15 cellular contexts compared by ENCODE assay signal in genomic region chr6:149766156-149766768, GRCh38. TPM values are rescaled to one million over a fixed set of nuclear protein-coding genes. Genes with fewer than 3 reads are reported as not detected.
A peak's percentile ranks its signal among the peaks of the same experiment; 100 is the strongest.
DNase-seq lines count a peak whose midpoint lies in the region; ATAC-seq, FAIRE-seq and TF ChIP-seq lines count a peak whose summit lies in the region.
"Had no signal": no experiment of that assay in that cellular context is flagged by ENCODE, and none has a peak within 500 bp of the region (broad histone marks: within the 10 kb centered on the region; RNA-seq: fewer than 3 reads in every experiment).

No MANE protein-coding gene starts in this region.

- TF ChIP-seq RAD21 in GM12878 (IDR thresholded peaks at IDR 0.05; ENCODE audit: insufficient read depth, low read depth, low read length): no peak

- intact Hi-C loops in GM12878 (cut with micrococcal nuclease; ENCODE audit: unreplicated experiment): no loop called here
- intact Hi-C loops in left lung (cut with DNase I): no loop called here

- TF ChIP-seq POLR2A in GM12878 (IDR thresholded peaks at IDR 0.05; ENCODE audit: low read depth, low read length): no peak

- in situ Hi-C loops in GM12878 (cut with MboI): no loop called here

- H3K36me3 ChIP-seq in GM12878 (ENCODE audit: control insufficient read depth in 2 of 2, insufficient read depth in 2 of 2, low read length in 1 of 2) (no peaks in the 10 kb centered on the region), left lung (peaks cover 0 to 29% of the 10 kb centered on the region in 2 donors)

- peaks cover 4% of the 10 kb centered on the region for H3K9me3 ChIP-seq in GM12878 (replicated peaks; ENCODE audit: control insufficient read depth, insufficient read depth, low read length)
- no peaks in the 10 kb centered on the region for H3K9me3 ChIP-seq in left lung
- H3K9me3 ChIP-seq: sigmoid colon had no signal

- no peak overlapping the region for H3K4me3 ChIP-seq in GM12878
- H3K4me3 ChIP-seq in left lung: no peak overlapping the region
- H3K4me3 ChIP-seq: sigmoid colon had no signal

- no peaks in the 10 kb centered on the region for H4K20me1 ChIP-seq in GM12878 (ENCODE audit: control insufficient read depth, insufficient read depth)

- no peak overlapping the region for H2AFZ ChIP-seq in GM12878 (ENCODE audit: control insufficient read depth, low read depth, low read length)

- POLR2A ChIA-PET in GM12878 (lab: Charles Lee): no interaction called here

- TSS peak; percentile 45 for BruUV-seq in GM12878 (replicated peaks; lab: Mats Ljungman, UMichigan)

- DNase-seq in AML-193 (lab: John Stamatoyannopoulos, UW): peak; percentile 79
- peak; percentile 72 for DNase-seq in LHCN-M2 (ENCODE audit: low read depth)
- DNase-seq in GM12878 (ENCODE audit: low read depth, low spot score): no peak
- no peak for DNase-seq in left lung
- no peak for DNase-seq in occipital lobe (lab: John Stamatoyannopoulos, UW)
- no peak for DNase-seq in superior temporal gyrus (ENCODE audit: extremely low spot score)
- DNase-seq: effector CD8-positive, alpha-beta T cell; Kasumi-1; NCI-H69; sigmoid colon had no signal

- H3K27ac ChIP-seq in GM12878 (ENCODE audit: control insufficient read depth, insufficient read depth) (no peak overlapping the region), left lung (peak overlapping the region in 1 of 2 donors; percentile 2)
- H3K27ac ChIP-seq: C4-2B, sigmoid colon had no signal

- RAD21 ChIA-PET in GM12878 (lab: Charles Lee; ENCODE audit: unreplicated experiment): no interaction called here

- H3K79me2 ChIP-seq in GM12878 (ENCODE audit: control insufficient read depth, insufficient read depth, low read length): peaks cover 9% of the 10 kb centered on the region

- no peak for ATAC-seq in GM12878
- ATAC-seq in left lung: peak; percentile 34
- no peak for ATAC-seq in GM18861 (IDR thresholded peaks at IDR 0.05; ENCODE audit: unreplicated experiment)
- ATAC-seq in GM18907 (IDR thresholded peaks at IDR 0.05; ENCODE audit: unreplicated experiment): no peak

- SMC1A ChIA-PET in GM12878 (lab: Charles Lee; ENCODE audit: uncharacterized antibody, unreplicated experiment): interaction anchor here (0.6 kb wide), 1 partner anchor 9 kb away, joined by 3 read pairs; no protein-coding TSS in a partner anchor

- peaks cover 9% of the 10 kb centered on the region for H3K4me1 ChIP-seq in GM12878 (ENCODE audit: control insufficient read depth, insufficient read depth, low read length)
- H3K4me1 ChIP-seq in left lung: peaks cover 5 to 21% of the 10 kb centered on the region in 2 donors
- H3K4me1 ChIP-seq: sigmoid colon had no signal

- WGBS in GM12878 (ENCODE audit: insufficient coverage, insufficient replicate concordance, low lambda C conversion rate, missing lambda C conversion rate): 64% methylated on average over 3 of the region's 3 CpGs

- no peak for FAIRE-seq in GM12878 (lab: Jason Lieb, UNC)
- FAIRE-seq: H1, urothelium cell line had no signal

- no peak overlapping the region for H3K4me2 ChIP-seq in GM12878 (ENCODE audit: control insufficient read depth, insufficient read depth)

- no peak overlapping the region for H3K9ac ChIP-seq in GM12878 (ENCODE audit: control insufficient read depth, insufficient read depth, low read length)

- CTCF ChIA-PET in GM12878 (lab: Yijun Ruan, JAX): interaction anchor here (1.0 kb wide), 1 partner anchor 22 kb away, joined by 3 read pairs; no protein-coding TSS in a partner anchor

- TF ChIP-seq CTCF in GM12878 (IDR thresholded peaks at IDR 0.05 in 2 of 3, conservative IDR thresholded peaks at IDR 0.05 in 1 of 3; ENCODE audit: control insufficient read depth in 2 of 3, extremely low read depth in 1 of 3, insufficient read depth in 1 of 3, low read depth in 3 of 3, low read length in 3 of 3): no peak
- TF ChIP-seq CTCF in left lung (IDR thresholded peaks at IDR 0.05): no peak

- no peak for TF ChIP-seq EP300 in GM12878 (IDR thresholded peaks at IDR 0.05; ENCODE audit: borderline replicate concordance in 1 of 2, control insufficient read depth in 1 of 2, low read depth in 2 of 2, low read length in 2 of 2)

- no peaks in the 10 kb centered on the region for H3K27me3 ChIP-seq in GM12878 (replicated peaks in 1 of 2; ENCODE audit: control insufficient read depth in 2 of 2, insufficient read depth in 2 of 2, low read length in 1 of 2)
- H3K27me3 ChIP-seq in left lung: no peaks in the 10 kb centered on the region
- H3K27me3 ChIP-seq: sigmoid colon had no signal

TF ChIP-seq in GM12878, 131 proteins besides CTCF, POLR2A, EP300 and RAD21 (continues in another document):
- no peak for TF ChIP-seq RELA (IDR thresholded peaks at IDR 0.05; ENCODE audit: borderline replicate concordance, partially characterized antibody)
- no peak for TF ChIP-seq NRF1 (conservative IDR thresholded peaks at IDR 0.05; ENCODE audit: low read depth, low read length)
- TF ChIP-seq WRNIP1 (IDR thresholded peaks at IDR 0.05; ENCODE audit: borderline replicate concordance, low read depth, low read length): no peak

RNA-seq across cellular contexts. Expression of gene PCMT1, which starts 16.7 kb away (rescaled TPM):
- 134 and 163 TPM in 2 replicates for total RNA-seq in LHCN-M2 (2014; rRNA removed)
- polyA plus RNA-seq in LHCN-M2 (2012): 79.4 TPM
- 39.6 and 40.5 TPM in 2 replicates for total RNA-seq in GM12878 (2013; cell fraction: nucleolus; rRNA removed)
- 45.1 and 48.7 TPM in 2 replicates for total RNA-seq in GM12878 (2014; rRNA removed)
- 45.1 and 48.5 TPM in 2 replicates for total RNA-seq in GM12878 (2014; rRNA removed; fragmentation: Illumina TruSeq; extraction: Trizol)
- total RNA-seq in GM12878 (2021): 53.0 and 56.0 TPM in 2 replicates
- polyA plus RNA-seq in GM12878 (2011; ENCODE audit: low read depth): 28.2 TPM
- 114 and 137 TPM in 2 replicates for polyA plus RNA-seq in GM12878 (2011; rRNA removed)
- polyA plus RNA-seq in GM12878 (2011; cell fraction: cytosol; rRNA removed): 114 and 126 TPM in 2 replicates
- polyA plus RNA-seq in GM12878 (2011; cell fraction: nucleus; rRNA removed): 43.6 and 54.1 TPM in 2 replicates
- polyA plus RNA-seq in GM12878 (2012): 39.2 and 46.1 TPM in 2 replicates
- 49.4 and 62.3 TPM in 2 replicates for polyA plus RNA-seq in GM12878 (2014; fragmentation: Illumina TruSeq; extraction: Trizol)
- 100 to 1,000 TPM in 1 of 2 experiments, 10 to 100 TPM in 1; 87.6 to 114 TPM for polyA plus RNA-seq in GM12878 (2014; fragmentation: Nextera tagmentation; extraction: Ambion mirVana)
- 72.1 and 74.8 TPM in 2 replicates for polyA plus RNA-seq in GM12878 (2014; rRNA removed)
- polyA plus RNA-seq in GM12878 (2016; fragmentation: Nextera tagmentation; extraction: Ambion mirVana): 100 to 1,000 TPM; 122 to 126 TPM
- 72.0 and 93.3 TPM in 2 replicates for polyA minus RNA-seq in GM12878 (2011; rRNA and poly(A)+ RNA removed)
- polyA minus RNA-seq in GM12878 (2011; cell fraction: cytosol; rRNA and poly(A)+ RNA removed): 26.7 and 28.1 TPM in 2 replicates
- polyA minus RNA-seq in GM12878 (2011; cell fraction: nucleus; rRNA and poly(A)+ RNA removed): 13.5 and 16.2 TPM in 2 replicates
- 10 to 100 TPM; 61.8 to 83.2 TPM for total RNA-seq in left lung
- total RNA-seq in occipital lobe: 173 TPM

RNA-seq across cellular contexts. Expression of gene NUP43, which starts 19.9 kb away (rescaled TPM):
- 57.9 and 76.0 TPM in 2 replicates for total RNA-seq in LHCN-M2 (2014; rRNA removed)
- polyA plus RNA-seq in LHCN-M2 (2012): 15.0 TPM
- 60.5 and 75.5 TPM in 2 replicates for total RNA-seq in GM12878 (2013; cell fraction: nucleolus; rRNA removed)
- total RNA-seq in GM12878 (2014; rRNA removed): 25.9 and 29.5 TPM in 2 replicates
- total RNA-seq in GM12878 (2014; rRNA removed; fragmentation: Illumina TruSeq; extraction: Trizol): 31.9 and 32.2 TPM in 2 replicates
- total RNA-seq in GM12878 (2021): 34.8 and 44.5 TPM in 2 replicates
- 10.0 TPM for polyA plus RNA-seq in GM12878 (2011; ENCODE audit: low read depth)
- polyA plus RNA-seq in GM12878 (2011; rRNA removed): 54.2 and 67.5 TPM in 2 replicates
- polyA plus RNA-seq in GM12878 (2011; cell fraction: cytosol; rRNA removed): 27.6 and 27.8 TPM in 2 replicates
- 31.0 and 33.8 TPM in 2 replicates for polyA plus RNA-seq in GM12878 (2011; cell fraction: nucleus; rRNA removed)
- polyA plus RNA-seq in GM12878 (2012): 13.3 and 16.2 TPM in 2 replicates
- polyA plus RNA-seq in GM12878 (2014; fragmentation: Illumina TruSeq; extraction: Trizol): 29.6 and 36.2 TPM in 2 replicates
- 10 to 100 TPM in 1 of 2 experiments, 1 to 10 TPM in 1; 8.9 to 10.4 TPM for polyA plus RNA-seq in GM12878 (2014; fragmentation: Nextera tagmentation; extraction: Ambion mirVana)
- polyA plus RNA-seq in GM12878 (2014; rRNA removed): 23.2 and 26.6 TPM in 2 replicates
- polyA plus RNA-seq in GM12878 (2016; fragmentation: Nextera tagmentation; extraction: Ambion mirVana): 10 to 100 TPM; 21.8 to 28.8 TPM
- polyA minus RNA-seq in GM12878 (2011; rRNA and poly(A)+ RNA removed): 84.3 and 161 TPM in 2 replicates
- 34.1 and 34.8 TPM in 2 replicates for polyA minus RNA-seq in GM12878 (2011; cell fraction: cytosol; rRNA and poly(A)+ RNA removed)
- 11.0 and 16.0 TPM in 2 replicates for polyA minus RNA-seq in GM12878 (2011; cell fraction: nucleus; rRNA and poly(A)+ RNA removed)
- 10 to 100 TPM; 28.7 to 33.8 TPM for total RNA-seq in left lung
- 23.9 TPM for total RNA-seq in occipital lobe

RNA-seq across cellular contexts. Expression of gene LATS1, which starts 48.4 kb away (rescaled TPM):
- total RNA-seq in LHCN-M2 (2014; rRNA removed) (11.9 and 17.1 TPM in 2 replicates), GM12878 (2014; rRNA removed) (10.7 and 11.0 TPM in 2 replicates), GM12878 (2014; rRNA removed; fragmentation: Illumina TruSeq; extraction: Trizol) (13.5 and 13.8 TPM in 2 replicates), GM12878 (2021) (15.5 and 15.6 TPM in 2 replicates), left lung (10 to 100 TPM; 25.6 to 29.2 TPM), occipital lobe (29.5 TPM)
- 3.4 TPM for polyA plus RNA-seq in LHCN-M2 (2012)
- total RNA-seq in GM12878 (2013; cell fraction: nucleolus; rRNA removed): 54.5 and 56.4 TPM in 2 replicates
- 6.1 TPM for polyA plus RNA-seq in GM12878 (2011; ENCODE audit: low read depth)
- polyA plus RNA-seq in GM12878 (2011; rRNA removed) (9.7 and 10.1 TPM in 2 replicates), GM12878 (2014; fragmentation: Illumina TruSeq; extraction: Trizol) (11.8 and 13.4 TPM in 2 replicates), GM12878 (2014; fragmentation: Nextera tagmentation; extraction: Ambion mirVana) (1 to 10 TPM; 2.1 to 2.4 TPM), GM12878 (2014; rRNA removed) (5.4 and 7.3 TPM in 2 replicates), GM12878 (2016; fragmentation: Nextera tagmentation; extraction: Ambion mirVana) (10 to 100 TPM; 10.9 to 11.1 TPM)
- polyA plus RNA-seq in GM12878 (2011; cell fraction: cytosol; rRNA removed): 7.9 and 10.1 TPM in 2 replicates
- 9.4 and 10.3 TPM in 2 replicates for polyA plus RNA-seq in GM12878 (2011; cell fraction: nucleus; rRNA removed)
- 6.8 and 7.7 TPM in 2 replicates for polyA plus RNA-seq in GM12878 (2012)
- 19.7 and 27.6 TPM in 2 replicates for polyA minus RNA-seq in GM12878 (2011; rRNA and poly(A)+ RNA removed)
- polyA minus RNA-seq in GM12878 (2011; cell fraction: cytosol; rRNA and poly(A)+ RNA removed): 7.9 and 10.6 TPM in 2 replicates
- 15.0 and 20.8 TPM in 2 replicates for polyA minus RNA-seq in GM12878 (2011; cell fraction: nucleus; rRNA and poly(A)+ RNA removed)

Comparison
In these comparisons a context has a peak if more than half of its experiments do, and no peak if none do; other contexts are left out.
1. DNase-seq: peak in AML-193 (2 of 2) and LHCN-M2 (single experiment); none in GM12878 (single experiment), left lung (0 of 2), occipital lobe (single experiment) and superior temporal gyrus (single experiment).